In the genomic region with DNA sequence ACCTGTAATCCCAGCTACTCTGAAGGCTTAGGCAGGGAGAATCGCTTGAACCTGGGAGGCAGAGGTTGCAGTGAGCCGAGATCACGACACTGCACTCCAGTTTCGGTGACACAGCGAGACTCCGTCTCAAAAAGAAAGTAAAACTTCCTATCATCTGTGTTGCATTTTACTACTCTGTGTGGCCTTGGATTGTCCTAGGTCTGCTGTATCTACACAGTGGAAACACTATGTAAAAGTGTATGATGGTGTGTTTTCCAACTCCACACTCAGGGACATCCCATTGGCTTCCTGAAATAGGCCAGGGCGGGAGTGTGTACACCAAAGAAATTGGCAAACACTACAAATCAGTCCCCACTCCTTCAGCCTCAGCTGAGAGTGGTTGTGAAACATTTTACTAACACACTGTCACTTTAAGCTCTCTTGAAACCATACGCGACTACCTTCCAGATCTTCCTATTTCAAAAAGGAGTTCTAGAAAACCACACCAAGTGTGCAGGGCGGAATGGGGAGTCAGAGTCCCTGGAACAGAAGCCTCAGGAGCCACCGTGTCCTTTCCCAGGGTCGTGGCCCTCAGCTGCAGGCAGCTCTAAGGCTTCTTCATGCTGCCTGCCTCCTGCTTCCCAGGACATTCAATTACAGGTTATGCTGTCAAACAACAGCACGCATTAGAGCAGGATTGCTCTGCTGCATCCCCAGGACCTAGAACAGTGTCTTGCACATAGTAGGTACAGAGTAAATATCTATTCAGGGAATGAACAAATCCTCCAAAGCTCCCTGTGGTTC, we compare ENCODE assay signal across 10 cellular contexts.
A peak's percentile ranks its signal among the peaks of the same experiment; 100 is the strongest.
DNase-seq lines count a peak whose midpoint lies in the region; ATAC-seq and TF ChIP-seq lines count a peak whose summit lies in the region.
"Had no signal": no experiment of that assay in that cellular context is flagged by ENCODE, and none has a peak within 500 bp of the region (broad histone marks: within the 10 kb centered on the region; RNA-seq: fewer than 3 reads in every experiment).

No MANE protein-coding gene starts in this region.

- peak; percentile 38 for ATAC-seq in GM19023 (IDR thresholded peaks at IDR 0.05; ENCODE audit: unreplicated experiment)
- peak; percentile 44 for ATAC-seq in HG03520 (IDR thresholded peaks at IDR 0.05; ENCODE audit: unreplicated experiment)
- ATAC-seq in HG02571 (IDR thresholded peaks at IDR 0.05; ENCODE audit: unreplicated experiment): no peak
- ATAC-seq in naive thymus-derived CD8-positive, alpha-beta T cell: no peak
- ATAC-seq: activated naive CD8-positive, alpha-beta T cell treated with anti-CD3 and anti-CD28 coated beads, Interleukin-2, amount 50 U/mL, for 24 hours had no signal

- H3K4me3 ChIP-seq in fibroblast of pulmonary artery (replicated peaks; ENCODE audit: low read depth, low read length) (no peak overlapping the region), skin epidermis (peak overlapping the region in 2 of 7 experiments; percentile 4 to 7)

- no peak overlapping the region for H3K27ac Mint-ChIP-seq in naive thymus-derived CD8-positive, alpha-beta T cell
- H3K27ac Mint-ChIP-seq: activated naive CD8-positive, alpha-beta T cell treated with anti-CD3 and anti-CD28 coated beads, Interleukin-2, amount 50 U/mL, for 24 hours had no signal

- intact Hi-C loops in head of caudate nucleus (cut with DNase I): no loop called here

- peaks cover 0 to 4% (median 0%) of the 10 kb centered on the region in 5 donors for H3K27me3 Mint-ChIP-seq in naive thymus-derived CD8-positive, alpha-beta T cell

- TF ChIP-seq CTCF in fibroblast of pulmonary artery (IDR thresholded peaks at IDR 0.05; ENCODE audit: low read length, missing control alignments): no peak

- POLR2A ChIA-PET in naive thymus-derived CD8-positive, alpha-beta T cell (lab: Charles Lee): no interaction called here

- peak overlapping the region in 15 of 21 experiments; percentile 3 to 68 (median 31) for H3K27ac ChIP-seq in skin epidermis

- H3K36me3 Mint-ChIP-seq in naive thymus-derived CD8-positive, alpha-beta T cell: no peaks in the 10 kb centered on the region

- H3K9me3 Mint-ChIP-seq in naive thymus-derived CD8-positive, alpha-beta T cell: no peaks in the 10 kb centered on the region

- H3K4me1 Mint-ChIP-seq in naive thymus-derived CD8-positive, alpha-beta T cell: peaks cover 0 to 14% (median 0%) of the 10 kb centered on the region in 4 donors

- H3K4me3 Mint-ChIP-seq in naive thymus-derived CD8-positive, alpha-beta T cell: peak overlapping the region in 1 of 10 donors; percentile 28
- H3K4me3 Mint-ChIP-seq: activated naive CD8-positive, alpha-beta T cell treated with anti-CD3 and anti-CD28 coated beads, Interleukin-2, amount 50 U/mL, for 24 hours had no signal

- peak; percentile 46 for DNase-seq in fibroblast of pulmonary artery (ENCODE audit: low read depth)
- no peak for DNase-seq in NCI-H1105 treated with DMSO at 0.1 percent for 48 hours (lab: John Stamatoyannopoulos, UW)
- DNase-seq in naive thymus-derived CD8-positive, alpha-beta T cell: no peak
- no peak for DNase-seq in head of caudate nucleus
- DNase-seq: activated naive CD8-positive, alpha-beta T cell treated with anti-CD3 and anti-CD28 coated beads, Interleukin-2, amount 50 U/mL, for 24 hours; SW 1271 had no signal

Comparison
In these comparisons a context has a peak if more than half of its experiments do, and no peak if none do; other contexts are left out.
1. ATAC-seq: peak in GM19023 (single experiment) and HG03520 (single experiment); none in HG02571 (single experiment) and naive thymus-derived CD8-positive, alpha-beta T cell (0 of 2).